ENCODE assay signal across 21 cellular contexts in genomic region chr5:67732471-67732870, GRCh38.
"Had no signal": no experiment of that assay in that cellular context is flagged by ENCODE, and none has a peak within 500 bp of the region (broad histone marks: within the 10 kb centered on the region; RNA-seq: fewer than 3 reads in every experiment).

No MANE protein-coding gene starts in this region.

- FAIRE-seq: kidney, urothelium cell line had no signal

- H3K4me1 ChIP-seq: colonic mucosa, esophagus squamous epithelium, lower lobe of right lung, right atrium auricular region had no signal

- H3K4me2 ChIP-seq: hepatocyte had no signal

- H2AFZ ChIP-seq: hepatocyte had no signal

- H3K9me3 ChIP-seq: colonic mucosa, esophagus squamous epithelium, gastroesophageal sphincter, lower lobe of right lung, neutrophil, sigmoid colon, stomach, thoracic aorta had no signal

- H3K27me3 ChIP-seq: colonic mucosa, esophagus squamous epithelium, gastroesophageal sphincter, hepatocyte, neutrophil, right atrium auricular region, sigmoid colon, stomach had no signal

- H3K79me2 ChIP-seq: hepatocyte had no signal

- H3K4me3 ChIP-seq: colonic mucosa, esophagus squamous epithelium, gastroesophageal sphincter, hepatocyte, left ventricle myocardium inferior, lower lobe of right lung, right atrium auricular region, sigmoid colon, skin epidermis, stomach, thoracic aorta had no signal

- H3K27ac ChIP-seq: colonic mucosa, esophagus squamous epithelium, hepatocyte, left ventricle myocardium inferior, lower lobe of right lung, neutrophil, right atrium auricular region, sigmoid colon, skin epidermis, stomach, thoracic aorta had no signal

- DNase-seq: colonic mucosa; dermis blood vessel endothelial cell; esophagus squamous epithelium; kidney; left cardiac atrium; left ventricle myocardium inferior; lower lobe of right lung; naive B cell; nephron progenitor cell; sigmoid colon; stimulated activated CD4-positive, alpha-beta T cell treated with anti-CD3 and anti-CD28 coated beads, Interleukin-2, amount 100 ng/mL, for 24 hours; stimulated activated CD4-positive, alpha-beta T cell treated with anti-CD3 and anti-CD28 coated beads, Interleukin-4, amount 100 ng/mL, for 4 hours; stimulated activated naive CD4-positive, alpha-beta T cell; stomach had no signal

- H3K36me3 ChIP-seq: colonic mucosa, esophagus squamous epithelium, gastroesophageal sphincter, left ventricle myocardium inferior, lower lobe of right lung, neutrophil, right atrium auricular region, sigmoid colon, stomach, thoracic aorta had no signal

- ATAC-seq: gastroesophageal sphincter, left cardiac atrium, lower lobe of right lung had no signal
